Comparison of ENCODE assay signal across 18 cellular contexts in the genomic region with DNA sequence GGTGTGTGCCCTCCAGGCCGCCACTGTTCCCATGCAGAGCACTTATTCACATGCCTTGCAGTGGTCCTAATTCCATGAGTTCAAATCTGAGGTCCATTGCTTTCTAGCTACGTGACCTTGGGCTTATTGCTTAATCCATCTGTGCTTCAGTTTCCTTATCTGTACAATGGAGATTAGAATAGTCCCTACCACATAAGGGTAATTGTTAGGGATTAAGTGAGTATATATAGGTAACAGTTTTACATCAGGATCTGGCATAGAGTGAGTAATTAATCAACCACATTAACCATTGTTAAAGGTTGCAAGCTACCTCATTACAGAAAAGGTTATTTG. TPM values are rescaled to one million over a fixed set of nuclear protein-coding genes. Genes with fewer than 3 reads are reported as not detected.
"Had no signal": no experiment of that assay in that cellular context is flagged by ENCODE, and none has a peak within 500 bp of the region (broad histone marks: within the 10 kb centered on the region; RNA-seq: fewer than 3 reads in every experiment).

No MANE protein-coding gene starts in this region.

- H3K27me3 ChIP-seq: colonic mucosa, gastrocnemius medialis, tibial nerve had no signal

- H3K9me3 ChIP-seq: colonic mucosa, esophagus squamous epithelium, gastrocnemius medialis, left ventricle myocardium inferior, tibial nerve had no signal

- H3K4me1 ChIP-seq: colonic mucosa, esophagus squamous epithelium, gastrocnemius medialis, left ventricle myocardium inferior had no signal

- DNase-seq: esophagus squamous epithelium had no signal

- H3K27ac ChIP-seq: colonic mucosa, dorsolateral prefrontal cortex, esophagus squamous epithelium, gastrocnemius medialis, left ventricle myocardium inferior, skin epidermis, tibial nerve had no signal

- ATAC-seq: stimulated activated naive CD8-positive, alpha-beta T cell treated with anti-CD3 and anti-CD28 coated beads, Interleukin-15, amount 100 ng/mL, for 72 hours had no signal

- H3K36me3 ChIP-seq: colonic mucosa, esophagus squamous epithelium, gastrocnemius medialis, left ventricle myocardium inferior, tibial nerve had no signal

- H3K4me3 ChIP-seq: colonic mucosa, dorsolateral prefrontal cortex, esophagus squamous epithelium, gastrocnemius medialis, left ventricle myocardium inferior, skin epidermis, tibial nerve had no signal

- FAIRE-seq: bronchial epithelial cell, TTC549 had no signal

RNA-seq across cellular contexts. Expression of gene CPN2, which starts 7.6 kb away (rescaled TPM):
- total RNA-seq: activated naive CD4-positive, alpha-beta T cell treated with anti-CD3 and anti-CD28 coated beads for 36 hours; activated naive CD8-positive, alpha-beta T cell treated with anti-CD3 and anti-CD28 coated beads, Interleukin-2, amount 10 ng/mL, durations not matched to agents 7 days and 5 days; bronchial epithelial cell; dorsolateral prefrontal cortex; esophagus squamous epithelium; lung microvascular endothelial cell; naive thymus-derived CD4-positive, alpha-beta T cell; neural crest cell; occipital lobe; tibial nerve; urinary bladder had no signal
- polyA plus RNA-seq: naive thymus-derived CD4-positive, alpha-beta T cell had no signal

RNA-seq across cellular contexts. Expression of gene LRRC15, which starts 26.0 kb away (rescaled TPM):
- total RNA-seq: activated naive CD4-positive, alpha-beta T cell treated with anti-CD3 and anti-CD28 coated beads for 36 hours; activated naive CD8-positive, alpha-beta T cell treated with anti-CD3 and anti-CD28 coated beads, Interleukin-2, amount 10 ng/mL, durations not matched to agents 7 days and 5 days; activated T-cell treated with anti-CD3 and anti-CD28 coated beads, Interleukin-2, amount 50 U/mL, for 4 hours; bronchial epithelial cell; naive thymus-derived CD4-positive, alpha-beta T cell; neural crest cell; occipital lobe; tibial nerve had no signal
- polyA plus RNA-seq: naive thymus-derived CD4-positive, alpha-beta T cell had no signal

RNA-seq across cellular contexts. Expression of gene GP5, which starts 55.5 kb away (rescaled TPM):
- total RNA-seq: left ventricle myocardium inferior, neural crest cell, occipital lobe, tibial nerve had no signal
